Comparison of ENCODE assay signal across 16 cellular contexts in the genomic region with DNA sequence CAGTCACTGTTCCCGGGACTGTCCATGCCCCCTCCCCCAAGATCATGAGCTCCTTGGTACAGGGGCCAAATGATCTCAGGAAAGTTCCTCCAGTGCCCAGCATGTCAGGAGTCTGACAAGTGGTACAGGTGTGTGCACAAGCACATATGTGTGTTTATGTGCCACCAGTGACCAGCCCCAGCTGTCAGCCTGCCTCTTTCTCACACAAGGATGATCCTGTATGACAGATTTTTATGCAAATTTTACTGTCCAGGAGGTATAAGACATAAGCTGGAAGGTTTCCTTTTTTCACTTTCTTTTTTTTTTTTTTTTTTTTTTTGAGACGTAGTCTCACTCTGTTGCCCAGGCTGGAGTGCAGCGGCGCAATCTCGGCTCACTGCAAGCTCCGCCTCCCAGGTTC. TPM values are rescaled to one million over a fixed set of nuclear protein-coding genes. Genes with fewer than 3 reads are reported as not detected.
A peak's percentile ranks its signal among the peaks of the same experiment; 100 is the strongest.
DNase-seq lines count a peak whose midpoint lies in the region; ATAC-seq and FAIRE-seq lines count a peak whose summit lies in the region.
"Had no signal": no experiment of that assay in that cellular context is flagged by ENCODE, and none has a peak within 500 bp of the region (broad histone marks: within the 10 kb centered on the region; RNA-seq: fewer than 3 reads in every experiment).

No MANE protein-coding gene starts in this region.

- FAIRE-seq in GM18507 (lab: Jason Lieb, UNC) = peak; percentile 56

- peaks cover 3% of the 10 kb centered on the region for H3K36me3 Mint-ChIP-seq in activated T-helper 2 cell treated with anti-CD3 and anti-CD28 coated beads, Interferon-gamma antibody, Interleukin-2, Interleukin-4, amounts not matched to agents 10 μg/mL and 5 μg/mL and 100 μg/mL, durations not matched to agents 14 hours and 24 hours and 36 hours (ENCODE audit: low read depth)

- ATAC-seq in GM19438 (IDR thresholded peaks at IDR 0.05; ENCODE audit: low read depth, unreplicated experiment) = peak; percentile 81
- ATAC-seq in HG02943 (IDR thresholded peaks at IDR 0.05; ENCODE audit: low read depth, unreplicated experiment) = peak; percentile 74
- ATAC-seq in GM19467 (IDR thresholded peaks at IDR 0.05; ENCODE audit: unreplicated experiment) = no peak
- ATAC-seq in HG03521 (IDR thresholded peaks at IDR 0.05; ENCODE audit: unreplicated experiment) = no peak
- no peak for ATAC-seq in HG03457 (IDR thresholded peaks at IDR 0.05; ENCODE audit: unreplicated experiment)
- ATAC-seq: activated CD4-positive, CD25-positive, alpha-beta regulatory T cell treated with anti-CD3 and anti-CD28 coated beads, Interleukin-2, amount 50 U/mL, for 24 hours; sciatic nerve had no signal

- H3K27ac Mint-ChIP-seq in activated T-helper 2 cell treated with anti-CD3 and anti-CD28 coated beads, Interferon-gamma antibody, Interleukin-2, Interleukin-4, amounts not matched to agents 10 μg/mL and 5 μg/mL and 100 μg/mL, durations not matched to agents 14 hours and 24 hours and 36 hours = peak overlapping the region; percentile 22
- H3K27ac Mint-ChIP-seq: nephron had no signal

- peaks cover 3% of the 10 kb centered on the region for H3K4me1 Mint-ChIP-seq in activated T-helper 2 cell treated with anti-CD3 and anti-CD28 coated beads, Interferon-gamma antibody, Interleukin-2, Interleukin-4, amounts not matched to agents 10 μg/mL and 5 μg/mL and 100 μg/mL, durations not matched to agents 14 hours and 24 hours and 36 hours (ENCODE audit: low read depth)
- H3K4me1 Mint-ChIP-seq: nephron had no signal

- no peaks in the 10 kb centered on the region for H3K27me3 Mint-ChIP-seq in activated T-helper 2 cell treated with anti-CD3 and anti-CD28 coated beads, Interferon-gamma antibody, Interleukin-2, Interleukin-4, amounts not matched to agents 10 μg/mL and 5 μg/mL and 100 μg/mL, durations not matched to agents 14 hours and 24 hours and 36 hours (ENCODE audit: low read depth)

- DNase-seq in GM18507 (ENCODE audit: extremely low spot score, insufficient read length, low read depth) = no peak
- DNase-seq in activated T-helper 2 cell treated with anti-CD3 and anti-CD28 coated beads, Interferon-gamma antibody, Interleukin-2, Interleukin-4, amounts not matched to agents 10 μg/mL and 5 μg/mL and 100 μg/mL, durations not matched to agents 14 hours and 24 hours and 36 hours (ENCODE audit: low spot score) = no peak
- no peak for DNase-seq in SK-N-DZ (ENCODE audit: low spot score)
- DNase-seq: activated T-cell treated with anti-CD3 and anti-CD28 coated beads for 4 hours, BE2C, esophagus squamous epithelium, hypothalamus, OCI-M1 had no signal

- no peak overlapping the region for H3K4me3 Mint-ChIP-seq in activated T-helper 2 cell treated with anti-CD3 and anti-CD28 coated beads, Interferon-gamma antibody, Interleukin-2, Interleukin-4, amounts not matched to agents 10 μg/mL and 5 μg/mL and 100 μg/mL, durations not matched to agents 14 hours and 24 hours and 36 hours (ENCODE audit: low read depth)
- H3K4me3 Mint-ChIP-seq: nephron had no signal

- intact Hi-C loops in activated T-helper 2 cell treated with anti-CD3 and anti-CD28 coated beads, Interferon-gamma antibody, Interleukin-2, Interleukin-4, amounts not matched to agents 10 μg/mL and 5 μg/mL and 100 μg/mL, durations not matched to agents 14 hours and 24 hours and 36 hours (cut with micrococcal nuclease) = no loop called here

- no peaks in the 10 kb centered on the region for H3K9me3 Mint-ChIP-seq in activated T-helper 2 cell treated with anti-CD3 and anti-CD28 coated beads, Interferon-gamma antibody, Interleukin-2, Interleukin-4, amounts not matched to agents 10 μg/mL and 5 μg/mL and 100 μg/mL, durations not matched to agents 14 hours and 24 hours and 36 hours
- H3K9me3 Mint-ChIP-seq: nephron had no signal

RNA-seq across cellular contexts. Expression of gene GFOD2, which starts 31.4 kb away (rescaled TPM):
- total RNA-seq in activated T-helper 2 cell treated with anti-CD3 and anti-CD28 coated beads, Interferon-gamma antibody, Interleukin-2, Interleukin-4, amounts not matched to agents 10 μg/mL and 5 μg/mL and 100 μg/mL, durations not matched to agents 14 hours and 24 hours and 36 hours = 17.0 and 18.3 TPM in 2 replicates
- 45.0 and 49.9 TPM in 2 replicates for polyA plus RNA-seq in SK-N-DZ (2014; cell fraction: cytosol; rRNA removed)
- polyA plus RNA-seq in SK-N-DZ (2014; cell fraction: nucleus; rRNA removed) = 22.2 and 26.0 TPM in 2 replicates

RNA-seq across cellular contexts. Expression of gene RANBP10, which starts 55.9 kb away (rescaled TPM):
- total RNA-seq in activated T-helper 2 cell treated with anti-CD3 and anti-CD28 coated beads, Interferon-gamma antibody, Interleukin-2, Interleukin-4, amounts not matched to agents 10 μg/mL and 5 μg/mL and 100 μg/mL, durations not matched to agents 14 hours and 24 hours and 36 hours = 16.5 and 17.3 TPM in 2 replicates
- polyA plus RNA-seq in SK-N-DZ (2014; cell fraction: cytosol; rRNA removed) = 6.6 and 7.0 TPM in 2 replicates
- 13.8 and 17.4 TPM in 2 replicates for polyA plus RNA-seq in SK-N-DZ (2014; cell fraction: nucleus; rRNA removed)

RNA-seq across cellular contexts. Expression of gene TSNAXIP1, which starts 56.2 kb away (rescaled TPM):
- 0.51 and 1.0 TPM in 2 replicates for total RNA-seq in activated T-helper 2 cell treated with anti-CD3 and anti-CD28 coated beads, Interferon-gamma antibody, Interleukin-2, Interleukin-4, amounts not matched to agents 10 μg/mL and 5 μg/mL and 100 μg/mL, durations not matched to agents 14 hours and 24 hours and 36 hours
- 0.27 and 0.70 TPM in 2 replicates for polyA plus RNA-seq in SK-N-DZ (2014; cell fraction: cytosol; rRNA removed)
- 13.3 and 17.3 TPM in 2 replicates for polyA plus RNA-seq in SK-N-DZ (2014; cell fraction: nucleus; rRNA removed)

Comparison
In these comparisons a context has a peak if more than half of its experiments do, and no peak if none do; other contexts are left out.
1. ATAC-seq: peak in GM19438 (single experiment) and HG02943 (single experiment); none in GM19467 (single experiment), HG03521 (single experiment) and HG03457 (single experiment).